ENCODE assay signal across 12 cellular contexts in genomic region chr22:36021649-36022048, GRCh38. TPM values are rescaled to one million over a fixed set of nuclear protein-coding genes. Genes with fewer than 3 reads are reported as not detected.
A peak's percentile ranks its signal among the peaks of the same experiment; 100 is the strongest.
DNase-seq lines count a peak whose midpoint lies in the region; ATAC-seq and TF ChIP-seq lines count a peak whose summit lies in the region.
"Had no signal": no experiment of that assay in that cellular context is flagged by ENCODE, and none has a peak within 500 bp of the region (broad histone marks: within the 10 kb centered on the region; RNA-seq: fewer than 3 reads in every experiment).

No MANE protein-coding gene starts in this region.

- peaks cover 79% of the 10 kb centered on the region for H3K79me2 ChIP-seq in fibroblast of lung (ENCODE audit: control insufficient read depth, insufficient read depth, low read length)

- no peaks in the 10 kb centered on the region for H4K20me1 ChIP-seq in fibroblast of lung (ENCODE audit: control insufficient read depth, extremely low read depth, insufficient read depth, low read length)

- ATAC-seq in GM21576 (IDR thresholded peaks at IDR 0.05; ENCODE audit: unreplicated experiment) = no peak
- ATAC-seq: left colon had no signal

- H2AFZ ChIP-seq in fibroblast of lung (ENCODE audit: low read length) = no peak overlapping the region

- H3K9ac ChIP-seq in fibroblast of lung (ENCODE audit: insufficient read depth, low read length) = no peak overlapping the region
- H3K9ac ChIP-seq in skeletal muscle satellite cell (ENCODE audit: low read depth, low read length) = no peak overlapping the region

- H3K4me2 ChIP-seq in fibroblast of lung (ENCODE audit: extremely low read depth, insufficient read depth, low read length) (peak overlapping the region; percentile 74), skeletal muscle satellite cell (ENCODE audit: low read length) (peak overlapping the region; percentile 37)

- peaks cover 22% of the 10 kb centered on the region for H3K4me1 ChIP-seq in fibroblast of lung (ENCODE audit: control insufficient read depth, extremely low read depth, insufficient read depth, low read length)
- peaks cover 23% of the 10 kb centered on the region for H3K4me1 ChIP-seq in skeletal muscle satellite cell (ENCODE audit: control insufficient read depth, insufficient read depth, low read length)

- H3K27ac ChIP-seq in fibroblast of lung (ENCODE audit: insufficient read depth, low read length) = peak overlapping the region; percentile 54

- H3K9me3 ChIP-seq in fibroblast of lung (ENCODE audit: control insufficient read depth, insufficient read depth, low read depth, low read length) = no peaks in the 10 kb centered on the region
- H3K9me3 ChIP-seq in skeletal muscle satellite cell (replicated peaks; ENCODE audit: low read length) = no peaks in the 10 kb centered on the region

- H3K27me3 ChIP-seq in fibroblast of lung (ENCODE audit: control insufficient read depth, insufficient read depth, low read length) = no peaks in the 10 kb centered on the region
- H3K27me3 ChIP-seq in skeletal muscle satellite cell (ENCODE audit: control insufficient read depth, insufficient read depth, low read length) = no peaks in the 10 kb centered on the region

- peak overlapping the region in 2 of 4 experiments; percentile 2 to 14 for H3K4me3 ChIP-seq in fibroblast of lung (replicated peaks in 1 of 4; ENCODE audit: control extremely low read depth in 1 of 4, insufficient read depth in 1 of 4, low read depth in 3 of 4, low read length in 4 of 4)
- H3K4me3 ChIP-seq in skeletal muscle satellite cell (ENCODE audit: low read length) = no peak overlapping the region

- no peaks in the 10 kb centered on the region for H3K36me3 ChIP-seq in fibroblast of lung (ENCODE audit: control insufficient read depth, insufficient read depth, low read length)
- peaks cover 5% of the 10 kb centered on the region for H3K36me3 ChIP-seq in skeletal muscle satellite cell (ENCODE audit: insufficient read depth, low read length)

- no peak for TF ChIP-seq CTCF in fibroblast of lung (conservative IDR thresholded peaks at IDR 0.05 in 1 of 2, IDR thresholded peaks at IDR 0.05 in 1 of 2; ENCODE audit: low read depth in 1 of 2, low read length in 2 of 2)

- DNase-seq in EH (ENCODE audit: low read depth) = peak; percentile 18
- peak; percentile 95 for DNase-seq in NCI-H82 (lab: John Stamatoyannopoulos, UW)
- peak in 1 of 2 donors; percentile 34 for DNase-seq in fibroblast of lung (ENCODE audit: low read depth in 2 of 2)
- DNase-seq in activated CD4-positive, alpha-beta T cell treated with anti-CD3 and anti-CD28 coated beads, Interleukin-2, amount 50 U/mL, for 48 hours = no peak
- no peak for DNase-seq in cerebellar nuclear complex (lab: John Stamatoyannopoulos, UW)
- DNase-seq in NOMO-1 treated with dmso at 0.1 percent for 144 hours (lab: John Stamatoyannopoulos, UW; ENCODE audit: unreplicated experiment) = no peak
- DNase-seq: CD4-positive, CD25-positive, alpha-beta regulatory T cell; left colon; NCI-H446 treated with DMSO at 0.1 percent for 48 hours; SHP77 had no signal

RNA-seq across cellular contexts. Expression of gene RBFOX2, which starts 7.0 kb away (rescaled TPM):
- 127 and 173 TPM in 2 replicates for total RNA-seq in fibroblast of lung
- 184 and 190 TPM in 2 replicates for polyA plus RNA-seq in fibroblast of lung
- polyA plus RNA-seq in fibroblast of lung (2012) = 107 and 125 TPM in 2 replicates
- 147 and 168 TPM in 2 replicates for polyA minus RNA-seq in fibroblast of lung (ENCODE audit: low replicate concordance)
- 92.5 and 95.7 TPM in 2 replicates for total RNA-seq in skeletal muscle satellite cell (2012; rRNA removed)

Comparison
In these comparisons a context has a peak if more than half of its experiments do, and no peak if none do; other contexts are left out.
1. DNase-seq: peak in EH (single experiment) and NCI-H82 (single experiment); none in activated CD4-positive, alpha-beta T cell treated with anti-CD3 and anti-CD28 coated beads, Interleukin-2, amount 50 U/mL, for 48 hours (0 of 2), cerebellar nuclear complex (0 of 2) and NOMO-1 treated with dmso at 0.1 percent for 144 hours (single experiment).